ENCODE assay signal across 8 cellular contexts in the genomic region with DNA sequence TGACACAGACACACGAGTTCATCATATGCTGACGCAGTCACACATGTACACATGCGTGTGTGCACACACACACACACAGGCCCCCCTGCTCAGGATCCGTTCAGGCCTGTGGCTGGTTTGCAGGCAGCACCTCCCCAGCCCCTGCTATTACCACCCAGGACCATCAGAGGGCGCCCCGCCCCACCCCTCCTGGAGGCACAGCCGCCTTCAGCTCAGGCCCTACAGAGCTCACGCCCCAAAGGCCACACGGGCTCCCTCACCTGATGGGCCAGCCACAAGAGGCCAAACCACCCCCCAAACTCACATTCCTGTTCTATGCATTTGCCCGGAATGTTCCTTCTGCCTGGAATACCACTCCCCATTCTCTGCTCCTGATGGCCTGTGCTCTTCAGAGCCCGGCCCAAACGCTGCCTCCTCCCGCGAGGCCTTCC. TPM values are rescaled to one million over a fixed set of nuclear protein-coding genes. Genes with fewer than 3 reads are reported as not detected.
DNase-seq lines count a peak whose midpoint lies in the region; ATAC-seq and TF ChIP-seq lines count a peak whose summit lies in the region.
"Not testable (repeated sequence)": the region's sequence is repeated elsewhere in the genome, so short reads cannot be mapped to it uniquely, and the experiment has no call there.

No MANE protein-coding gene starts in this region.

- CTCF ChIA-PET in activated CD4-positive, alpha-beta memory T cell treated with anti-CD3 and anti-CD28 coated beads, Interleukin-2, amount 10 ng/mL, durations not matched to agents 7 days and 5 days (lab: Charles Lee) = interaction anchor here (0.6 to 1.7 kb wide), 14 partner anchors 8 to 318 kb away, joined by 3 to 31 read pairs (median 4); a partner anchor contains a TSS
- CTCF ChIA-PET in mammary epithelial cell (lab: Charles Lee; ENCODE audit: low non-redundant PET) = interaction anchor here (0.6 to 1.9 kb wide), 8 partner anchors 19 to 482 kb away, joined by 3 to 13 read pairs (median 5); a partner anchor contains a TSS

- BruUV-seq in mammary epithelial cell (replicated peaks; lab: Mats Ljungman, UMichigan) = not testable (repeated sequence)

- not testable (repeated sequence) for H3K9me3 Mint-ChIP-seq in activated CD4-positive, alpha-beta memory T cell treated with anti-CD3 and anti-CD28 coated beads, Interleukin-2, amount 10 ng/mL, durations not matched to agents 7 days and 5 days

- H3K79me2 ChIP-seq in mammary epithelial cell (ENCODE audit: insufficient read depth, low read length) = not testable (repeated sequence)

- H3K4me1 ChIP-seq in mammary epithelial cell (ENCODE audit: insufficient read depth, low read length); iPS DF 6.9 (ENCODE audit: control insufficient read depth, insufficient read depth, low read length): not testable (repeated sequence)
- peaks cover 6 to 28% of the 10 kb centered on the region in 2 donors for H3K4me1 ChIP-seq in thoracic aorta (ENCODE audit: control insufficient read depth in 1 of 2, low read depth in 2 of 2)

- 83% methylated on average over 2 of the region's 14 CpGs for WGBS in mammary epithelial cell (ENCODE audit: low coverage, missing lambda C conversion rate)
- WGBS in iPS DF 6.9 (ENCODE audit: insufficient coverage, insufficient read length) = no CpG with 5 or more reads among the region's 14 CpGs

- H3K9ac ChIP-seq in mammary epithelial cell (ENCODE audit: insufficient read depth, low read length) = not testable (repeated sequence)

- not testable (repeated sequence) for H3K9me3 ChIP-seq in mammary epithelial cell (replicated peaks; ENCODE audit: insufficient read depth, low read length); iPS DF 6.9 (ENCODE audit: control insufficient read depth, insufficient read depth, low read length); thoracic aorta

- H3K27me3 Mint-ChIP-seq in activated CD4-positive, alpha-beta memory T cell treated with anti-CD3 and anti-CD28 coated beads, Interleukin-2, amount 10 ng/mL, durations not matched to agents 7 days and 5 days = not testable (repeated sequence)

- not testable (repeated sequence) for H3K4me3 ChIP-seq in mammary epithelial cell (replicated peaks in 1 of 3; ENCODE audit: insufficient read depth in 1 of 3, low read depth in 2 of 3, low read length in 3 of 3); iPS DF 6.9 (ENCODE audit: low read length); thoracic aorta

- H2AFZ ChIP-seq in mammary epithelial cell (ENCODE audit: low read depth, low read length) = not testable (repeated sequence)

- DNase-seq in EH (ENCODE audit: low read depth) (peak; percentile 64), HUDEP-2 (lab: John Stamatoyannopoulos, UW; ENCODE audit: unreplicated experiment in 76 of 76) (peak in 67 of 76 experiments; percentile 1 to 86 (median 65)), OCI-M1 (lab: John Stamatoyannopoulos, UW) (peak; percentile 86), mammary epithelial cell (peak; percentile 51), iPS DF 6.9 (ENCODE audit: low read depth, low spot score) (peak; percentile 74), retina (peak; percentile 84)
- peak; percentile 83 for DNase-seq in activated CD4-positive, alpha-beta memory T cell treated with anti-CD3 and anti-CD28 coated beads, Interleukin-2, amount 10 ng/mL, durations not matched to agents 7 days and 5 days
- not testable (repeated sequence) for DNase-seq in thoracic aorta (ENCODE audit: low spot score)

- not testable (repeated sequence) for H3K4me2 ChIP-seq in mammary epithelial cell (ENCODE audit: insufficient read depth, low read depth, low read length)

- not testable (repeated sequence) for H3K27me3 ChIP-seq in mammary epithelial cell (ENCODE audit: insufficient read depth, low read length); iPS DF 6.9 (ENCODE audit: control insufficient read depth, insufficient read depth, low read length); thoracic aorta (replicated peaks; ENCODE audit: insufficient read depth)

- H4K20me1 ChIP-seq in mammary epithelial cell (ENCODE audit: insufficient read depth, low read length) = not testable (repeated sequence)

- ATAC-seq in thoracic aorta (ENCODE audit: insufficient number of reproducible peaks, low FRiP score, low read depth) = not testable (repeated sequence)

- H3K4me3 Mint-ChIP-seq in activated CD4-positive, alpha-beta memory T cell treated with anti-CD3 and anti-CD28 coated beads, Interleukin-2, amount 10 ng/mL, durations not matched to agents 7 days and 5 days = not testable (repeated sequence)

- TF ChIP-seq CTCF in mammary epithelial cell (conservative IDR thresholded peaks at IDR 0.05 in 1 of 2, IDR thresholded peaks at IDR 0.05 in 1 of 2; ENCODE audit: extremely low read depth in 1 of 2, insufficient read depth in 1 of 2, low read depth in 1 of 2, low read length in 2 of 2) (peak in 1 of 2 donors; percentile 56), thoracic aorta (IDR thresholded peaks at IDR 0.05) (peak; percentile 89)

- dilution Hi-C loops in mammary epithelial cell (cut with HindIII; ENCODE audit: low sequenced_read_pairs) = not testable (repeated sequence)

- H3K27ac ChIP-seq in mammary epithelial cell (ENCODE audit: insufficient read depth, low read depth, low read length); iPS DF 6.9 (ENCODE audit: low read length): not testable (repeated sequence)
- peak overlapping the region in 1 of 2 donors; percentile 61 for H3K27ac ChIP-seq in thoracic aorta

- in situ Hi-C loops in mammary epithelial cell (cut with MboI; ENCODE audit: low sequenced_read_pairs in 2 of 2) = loop anchor here in 1 of 2 donors (5.0 kb wide), 1 partner anchor 116 kb away; no protein-coding TSS in a partner anchor

- POLR2A ChIA-PET in activated CD4-positive, alpha-beta memory T cell treated with anti-CD3 and anti-CD28 coated beads, Interleukin-2, amount 10 ng/mL, durations not matched to agents 7 days and 5 days (lab: Charles Lee) = not testable (repeated sequence)

- H3K36me3 Mint-ChIP-seq in activated CD4-positive, alpha-beta memory T cell treated with anti-CD3 and anti-CD28 coated beads, Interleukin-2, amount 10 ng/mL, durations not matched to agents 7 days and 5 days (ENCODE audit: low read depth) = not testable (repeated sequence)

- H3K27ac Mint-ChIP-seq in activated CD4-positive, alpha-beta memory T cell treated with anti-CD3 and anti-CD28 coated beads, Interleukin-2, amount 10 ng/mL, durations not matched to agents 7 days and 5 days = not testable (repeated sequence)

- intact Hi-C loops in mammary epithelial cell (cut with micrococcal nuclease) = loop anchor here (1.0 to 2.0 kb wide), 2 partner anchors 47 to 116 kb away; no protein-coding TSS in a partner anchor

- not testable (repeated sequence) for H3K36me3 ChIP-seq in mammary epithelial cell (ENCODE audit: insufficient read depth, low read length); iPS DF 6.9 (ENCODE audit: control insufficient read depth, insufficient read depth, low read length)
- peaks cover 84% of the 10 kb centered on the region for H3K36me3 ChIP-seq in thoracic aorta

- H3K4me1 Mint-ChIP-seq in activated CD4-positive, alpha-beta memory T cell treated with anti-CD3 and anti-CD28 coated beads, Interleukin-2, amount 10 ng/mL, durations not matched to agents 7 days and 5 days = not testable (repeated sequence)

RNA-seq across cellular contexts. Expression of a gene that starts 26.4 kb away (rescaled TPM):
- not detected for total RNA-seq in activated CD4-positive, alpha-beta memory T cell treated with anti-CD3 and anti-CD28 coated beads, Interleukin-2, amount 10 ng/mL, durations not matched to agents 7 days and 5 days
- total RNA-seq in mammary epithelial cell (10 to 100 TPM in 1 of 2 donors, 1 to 10 TPM in 1; 3.6 to 28.5 TPM), thoracic aorta (100 to 1,000 TPM; 252 to 263 TPM)
- 5.9 TPM for polyA plus RNA-seq in mammary epithelial cell
- polyA minus RNA-seq in mammary epithelial cell = 15.3 TPM

RNA-seq across cellular contexts. Expression of a gene that starts 38.5 kb away (rescaled TPM):
- 1 to 10 TPM; 1.8 to 1.9 TPM for total RNA-seq in activated CD4-positive, alpha-beta memory T cell treated with anti-CD3 and anti-CD28 coated beads, Interleukin-2, amount 10 ng/mL, durations not matched to agents 7 days and 5 days
- total RNA-seq in mammary epithelial cell (10 to 100 TPM; 28.2 to 41.4 TPM), thoracic aorta (10 to 100 TPM; 45.1 to 57.3 TPM)
- 24.0 TPM for polyA plus RNA-seq in mammary epithelial cell
- 50.4 TPM for polyA minus RNA-seq in mammary epithelial cell

RNA-seq across cellular contexts. Expression of a gene that starts 46.2 kb away (rescaled TPM):
- 10 to 100 TPM; 72.3 to 75.5 TPM for total RNA-seq in activated CD4-positive, alpha-beta memory T cell treated with anti-CD3 and anti-CD28 coated beads, Interleukin-2, amount 10 ng/mL, durations not matched to agents 7 days and 5 days
- total RNA-seq in mammary epithelial cell = 10 to 100 TPM; 46.5 to 62.8 TPM
- 113 TPM for polyA plus RNA-seq in mammary epithelial cell
- 22.7 TPM for polyA minus RNA-seq in mammary epithelial cell
- 100 to 1,000 TPM in 1 of 2 donors, 10 to 100 TPM in 1; 79.9 to 127 TPM for total RNA-seq in thoracic aorta

Comparison
In these comparisons a context has a peak if more than half of its experiments do, and no peak if none do; other contexts are left out.
1. RNA of a gene that starts 26.4 kb away (total RNA-seq): 252 to 263 TPM in thoracic aorta; 3.6 to 28.5 TPM in mammary epithelial cell and not detected in activated CD4-positive, alpha-beta memory T cell treated with anti-CD3 and anti-CD28 coated beads, Interleukin-2, amount 10 ng/mL, durations not matched to agents 7 days and 5 days; every median in the first group is over 4 times any median in the second.
2. RNA of a gene that starts 38.5 kb away (total RNA-seq): 45.1 to 57.3 TPM in thoracic aorta and 28.2 to 41.4 TPM in mammary epithelial cell; 1.8 to 1.9 TPM in activated CD4-positive, alpha-beta memory T cell treated with anti-CD3 and anti-CD28 coated beads, Interleukin-2, amount 10 ng/mL, durations not matched to agents 7 days and 5 days; every median in the first group is over 10 times any median in the second.